9 cellular contexts compared by ENCODE assay signal in the genomic region with DNA sequence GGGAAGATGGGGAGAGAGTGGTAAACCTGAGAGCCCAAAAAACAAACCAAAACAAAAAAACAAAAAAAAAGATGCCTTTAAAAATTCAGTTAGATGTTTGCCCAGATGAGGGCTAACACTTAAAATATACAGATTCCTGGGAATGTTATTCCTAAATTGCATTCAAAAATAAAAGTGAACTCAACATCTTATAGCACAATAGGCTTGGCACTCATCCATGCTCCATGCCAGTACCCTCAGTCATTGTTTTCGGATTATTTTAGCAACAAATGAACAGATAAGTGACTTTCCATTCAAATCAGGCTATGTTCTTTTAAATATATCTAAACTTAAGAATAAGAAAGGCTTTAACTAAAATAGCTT. TPM values are rescaled to one million over a fixed set of nuclear protein-coding genes. Genes with fewer than 3 reads are reported as not detected.
A peak's percentile ranks its signal among the peaks of the same experiment; 100 is the strongest.
DNase-seq lines count a peak whose midpoint lies in the region; ATAC-seq and TF ChIP-seq lines count a peak whose summit lies in the region.
"Had no signal": no experiment of that assay in that cellular context is flagged by ENCODE, and none has a peak within 500 bp of the region (broad histone marks: within the 10 kb centered on the region; RNA-seq: fewer than 3 reads in every experiment).

No MANE protein-coding gene starts in this region.

- H2AFZ ChIP-seq in Loucy (ENCODE audit: low read length): no peak overlapping the region

- peaks cover 3% of the 10 kb centered on the region for H3K36me3 ChIP-seq in CD4-positive, CD25-positive, alpha-beta regulatory T cell (ENCODE audit: control insufficient read depth, insufficient read depth, low read length)
- H3K36me3 ChIP-seq in Loucy (ENCODE audit: insufficient read depth, low read length): no peaks in the 10 kb centered on the region

- TF ChIP-seq CTCF in Loucy (conservative IDR thresholded peaks at IDR 0.05; ENCODE audit: low read length) (no peak), coronary artery (IDR thresholded peaks at IDR 0.05) (no peak), nephron (IDR thresholded peaks at IDR 0.05; ENCODE audit: unreplicated experiment in 3 of 3) (no peak)

- peaks cover 70% of the 10 kb centered on the region for H4K20me1 ChIP-seq in Loucy (ENCODE audit: insufficient read depth, low read length, poor library complexity, severe bottlenecking)

- no peaks in the 10 kb centered on the region for H3F3A ChIP-seq in Loucy (ENCODE audit: low read depth)

- H3K27ac Mint-ChIP-seq in CD4-positive, CD25-positive, alpha-beta regulatory T cell: peak overlapping the region; percentile 95 to 96 (median 96)
- H3K27ac Mint-ChIP-seq in nephron: peak overlapping the region; percentile 87 to 96 (median 96)

- H3K4me3 ChIP-seq in CD4-positive, CD25-positive, alpha-beta regulatory T cell (ENCODE audit: low read depth, low read length): peak overlapping the region; percentile 94
- peak overlapping the region; percentile 85 for H3K4me3 ChIP-seq in Loucy (ENCODE audit: low read length, poor library complexity, severe bottlenecking)
- peak overlapping the region; percentile 53 for H3K4me3 ChIP-seq in coronary artery

- peak overlapping the region; percentile 87 for H3K9ac ChIP-seq in Loucy (ENCODE audit: low read depth, low read length, poor library complexity, severe bottlenecking)

- H3K27me3 ChIP-seq in CD4-positive, CD25-positive, alpha-beta regulatory T cell (ENCODE audit: control insufficient read depth, insufficient read depth, low read length): no peaks in the 10 kb centered on the region
- H3K27me3 ChIP-seq in Loucy (ENCODE audit: insufficient read depth, low read length, poor library complexity, severe bottlenecking): no peaks in the 10 kb centered on the region

- H3K9me3 Mint-ChIP-seq in CD4-positive, CD25-positive, alpha-beta regulatory T cell: no peaks in the 10 kb centered on the region
- no peaks in the 10 kb centered on the region for H3K9me3 Mint-ChIP-seq in nephron

- H3K36me3 Mint-ChIP-seq in CD4-positive, CD25-positive, alpha-beta regulatory T cell: peaks cover 4% of the 10 kb centered on the region
- H3K36me3 Mint-ChIP-seq in nephron (ENCODE audit: low read depth): no peaks in the 10 kb centered on the region

- no peak for ATAC-seq in CD4-positive, CD25-positive, alpha-beta regulatory T cell (ENCODE audit: low read depth in 2 of 2)
- ATAC-seq in HG02763 (IDR thresholded peaks at IDR 0.05; ENCODE audit: unreplicated experiment): no peak
- ATAC-seq in HG02571 (IDR thresholded peaks at IDR 0.05; ENCODE audit: unreplicated experiment): no peak

- peak overlapping the region; percentile 87 to 99 (median 98) for H3K4me3 Mint-ChIP-seq in CD4-positive, CD25-positive, alpha-beta regulatory T cell
- peak overlapping the region; percentile 93 to 98 (median 98) for H3K4me3 Mint-ChIP-seq in nephron

- H3K9me2 ChIP-seq in Loucy (replicated peaks; ENCODE audit: low read depth, low read length): no peaks in the 10 kb centered on the region

- no peaks in the 10 kb centered on the region for H3K9me3 ChIP-seq in CD4-positive, CD25-positive, alpha-beta regulatory T cell (ENCODE audit: control insufficient read depth in 2 of 2, low read length in 2 of 2)
- H3K9me3 ChIP-seq in Loucy (ENCODE audit: insufficient read depth, low read depth, low read length): no peaks in the 10 kb centered on the region

- peak overlapping the region; percentile 94 for H3K27ac ChIP-seq in CD4-positive, CD25-positive, alpha-beta regulatory T cell (ENCODE audit: insufficient read depth, low read length, poor library complexity, severe bottlenecking)
- peak overlapping the region; percentile 92 to 98 for H3K27ac ChIP-seq in coronary artery

- no peak for DNase-seq in CD4-positive, CD25-positive, alpha-beta regulatory T cell
- DNase-seq in coronary artery (ENCODE audit: low spot score) (no peak), Ammon's horn (ENCODE audit: low spot score) (no peak), NCI-H146 treated with DMSO at 0.1 percent for 48 hours (lab: John Stamatoyannopoulos, UW; ENCODE audit: unreplicated experiment) (no peak)
- DNase-seq: MV-4-11 had no signal

- peaks cover 17 to 76% (median 60%) of the 10 kb centered on the region in 4 donors for H3K4me1 Mint-ChIP-seq in CD4-positive, CD25-positive, alpha-beta regulatory T cell
- peaks cover 82% of the 10 kb centered on the region for H3K4me1 Mint-ChIP-seq in nephron

- H3K79me2 ChIP-seq in Loucy (ENCODE audit: insufficient read depth, low read length): peaks cover 83% of the 10 kb centered on the region

- peaks cover 72% of the 10 kb centered on the region for H3K4me1 ChIP-seq in CD4-positive, CD25-positive, alpha-beta regulatory T cell (ENCODE audit: control insufficient read depth, insufficient read depth, low read length, poor library complexity, severe bottlenecking)
- peaks cover 69% of the 10 kb centered on the region for H3K4me1 ChIP-seq in Loucy (ENCODE audit: insufficient read depth, low read length, poor library complexity, severe bottlenecking)

- peak overlapping the region; percentile 92 for H3K4me2 ChIP-seq in Loucy (ENCODE audit: low read depth, low read length, poor library complexity, severe bottlenecking)

- H3K27me3 Mint-ChIP-seq in CD4-positive, CD25-positive, alpha-beta regulatory T cell: peaks cover 2% of the 10 kb centered on the region
- H3K27me3 Mint-ChIP-seq in nephron (ENCODE audit: low read depth): peaks cover 3% of the 10 kb centered on the region

RNA-seq across cellular contexts. Expression of gene ATP1A1, which starts 3.7 kb away (rescaled TPM):
- 228 TPM for total RNA-seq in CD4-positive, CD25-positive, alpha-beta regulatory T cell
- polyA plus RNA-seq in CD4-positive, CD25-positive, alpha-beta regulatory T cell: 10 to 100 TPM; 52.4 to 63.8 (median 58.8) TPM
